In genomic region chr7:44477063-44477830, GRCh38 we compare ENCODE assay signal across 8 cellular contexts. TPM values are rescaled to one million over a fixed set of nuclear protein-coding genes. Genes with fewer than 3 reads are reported as not detected.
DNase-seq lines count a peak whose midpoint lies in the region; ATAC-seq and TF ChIP-seq lines count a peak whose summit lies in the region.

No MANE protein-coding gene starts in this region.

- H3K4me1 ChIP-seq in RWPE2 (ENCODE audit: insufficient read depth, poor library complexity, severe bottlenecking) (peaks cover 24% of the 10 kb centered on the region), tibial artery (peaks cover 0 to 13% (median 5%) of the 10 kb centered on the region in 4 donors)

- intact Hi-C loops in Calu3 (cut with micrococcal nuclease; ENCODE audit: unreplicated experiment), result loop anchor here (1.0 kb wide), 1 partner anchor 236 kb away; no protein-coding TSS in a partner anchor
- intact Hi-C loops in activated T-helper 2 cell treated with anti-CD3 and anti-CD28 coated beads, Interferon-gamma antibody, Interleukin-2, Interleukin-4, amounts not matched to agents 10 μg/mL and 5 μg/mL and 100 μg/mL, durations not matched to agents 14 hours and 24 hours and 36 hours (cut with micrococcal nuclease), result loop anchor here (1.0 to 5.0 kb wide), 2 partner anchors 40 to 236 kb away; no protein-coding TSS in a partner anchor
- intact Hi-C loops in tibial artery (cut with DNase I; ENCODE audit: low total_unique reads), result loop anchor here (5.0 kb wide), 1 partner anchor 235 kb away; no protein-coding TSS in a partner anchor

- no peaks in the 10 kb centered on the region for H3K9me3 ChIP-seq in RWPE2 (ENCODE audit: severe bottlenecking)
- no peaks in the 10 kb centered on the region for H3K9me3 ChIP-seq in tibial artery

- no peak overlapping the region for H3K27ac Mint-ChIP-seq in Calu3 (ENCODE audit: unreplicated experiment)
- no peak overlapping the region for H3K27ac Mint-ChIP-seq in activated T-helper 2 cell treated with anti-CD3 and anti-CD28 coated beads, Interferon-gamma antibody, Interleukin-2, Interleukin-4, amounts not matched to agents 10 μg/mL and 5 μg/mL and 100 μg/mL, durations not matched to agents 14 hours and 24 hours and 36 hours

- no peak overlapping the region for H3K4me3 ChIP-seq in Jurkat, Clone E6-1 (ENCODE audit: low read length)
- H3K4me3 ChIP-seq in RWPE2 (ENCODE audit: severe bottlenecking) (no peak overlapping the region), foreskin fibroblast (ENCODE audit: low read depth in 1 of 2, low read length in 2 of 2) (no peak overlapping the region), tibial artery (no peak overlapping the region)

- H3K4me3 Mint-ChIP-seq in Calu3 (ENCODE audit: low read depth, unreplicated experiment), result no peak overlapping the region
- H3K4me3 Mint-ChIP-seq in activated T-helper 2 cell treated with anti-CD3 and anti-CD28 coated beads, Interferon-gamma antibody, Interleukin-2, Interleukin-4, amounts not matched to agents 10 μg/mL and 5 μg/mL and 100 μg/mL, durations not matched to agents 14 hours and 24 hours and 36 hours (ENCODE audit: low read depth), result no peak overlapping the region

- peaks cover 34% of the 10 kb centered on the region for H3K4me1 Mint-ChIP-seq in Calu3 (ENCODE audit: low read depth, unreplicated experiment)
- peaks cover 12% of the 10 kb centered on the region for H3K4me1 Mint-ChIP-seq in activated T-helper 2 cell treated with anti-CD3 and anti-CD28 coated beads, Interferon-gamma antibody, Interleukin-2, Interleukin-4, amounts not matched to agents 10 μg/mL and 5 μg/mL and 100 μg/mL, durations not matched to agents 14 hours and 24 hours and 36 hours (ENCODE audit: low read depth)

- DNase-seq in Calu3, result peak; percentile 77
- DNase-seq in Jurkat, Clone E6-1 (ENCODE audit: low read depth, low spot score), result peak; percentile 38
- DNase-seq in RWPE2 (ENCODE audit: low spot score), result peak; percentile 68
- DNase-seq in activated T-helper 2 cell treated with anti-CD3 and anti-CD28 coated beads, Interferon-gamma antibody, Interleukin-2, Interleukin-4, amounts not matched to agents 10 μg/mL and 5 μg/mL and 100 μg/mL, durations not matched to agents 14 hours and 24 hours and 36 hours (ENCODE audit: low spot score), result peak; percentile 46
- DNase-seq in foreskin fibroblast, result peak; percentile 84 to 92
- peak in 47 of 56 donors; percentile 9 to 70 (median 37) for DNase-seq in nucleus accumbens (lab: John Stamatoyannopoulos, UW)
- DNase-seq in tibial artery, result peak in 1 of 2 donors; percentile 36

- CTCF ChIA-PET in Calu3 (lab: Charles Lee), result interaction anchor here (0.7 to 1.0 kb wide), 4 partner anchors 13 to 237 kb away, joined by 3 to 7 read pairs (median 6); partner anchors contain the start of gene NUDCD3

- H3K27me3 Mint-ChIP-seq in Calu3 (ENCODE audit: unreplicated experiment), result no peaks in the 10 kb centered on the region
- no peaks in the 10 kb centered on the region for H3K27me3 Mint-ChIP-seq in activated T-helper 2 cell treated with anti-CD3 and anti-CD28 coated beads, Interferon-gamma antibody, Interleukin-2, Interleukin-4, amounts not matched to agents 10 μg/mL and 5 μg/mL and 100 μg/mL, durations not matched to agents 14 hours and 24 hours and 36 hours (ENCODE audit: low read depth)

- BruUV-seq in Calu3 (replicated peaks; lab: Mats Ljungman, UMichigan), result no TSS peak

- no peaks in the 10 kb centered on the region for H3K27me3 ChIP-seq in RWPE2 (ENCODE audit: insufficient read depth, poor library complexity, severe bottlenecking)
- H3K27me3 ChIP-seq in tibial artery, result no peaks in the 10 kb centered on the region

- peaks cover 62% of the 10 kb centered on the region for H3K36me3 Mint-ChIP-seq in Calu3 (ENCODE audit: insufficient read depth, unreplicated experiment)
- peaks cover 81% of the 10 kb centered on the region for H3K36me3 Mint-ChIP-seq in activated T-helper 2 cell treated with anti-CD3 and anti-CD28 coated beads, Interferon-gamma antibody, Interleukin-2, Interleukin-4, amounts not matched to agents 10 μg/mL and 5 μg/mL and 100 μg/mL, durations not matched to agents 14 hours and 24 hours and 36 hours (ENCODE audit: low read depth)

- ATAC-seq in GM21390 (IDR thresholded peaks at IDR 0.05; ENCODE audit: unreplicated experiment) (peak; percentile 78), RWPE2 (ENCODE audit: low read depth) (peak; percentile 70)

- H3K27ac ChIP-seq in RWPE2 (ENCODE audit: poor library complexity, severe bottlenecking) (no peak overlapping the region), tibial artery (no peak overlapping the region)

- H3K9me3 Mint-ChIP-seq in Calu3 (ENCODE audit: low read depth, unreplicated experiment), result no peaks in the 10 kb centered on the region
- H3K9me3 Mint-ChIP-seq in activated T-helper 2 cell treated with anti-CD3 and anti-CD28 coated beads, Interferon-gamma antibody, Interleukin-2, Interleukin-4, amounts not matched to agents 10 μg/mL and 5 μg/mL and 100 μg/mL, durations not matched to agents 14 hours and 24 hours and 36 hours, result peaks cover 4% of the 10 kb centered on the region

- H3K36me3 ChIP-seq in RWPE2 (ENCODE audit: low read depth), result peaks cover 85% of the 10 kb centered on the region
- peaks cover 39 to 69% (median 48%) of the 10 kb centered on the region in 3 donors for H3K36me3 ChIP-seq in tibial artery

- peak; percentile 96 for TF ChIP-seq CTCF in Calu3 (IDR thresholded peaks at IDR 0.05; ENCODE audit: unreplicated experiment)
- peak; percentile 87 for TF ChIP-seq CTCF in RWPE2 (IDR thresholded peaks at IDR 0.05; ENCODE audit: poor library complexity, severe bottlenecking)
- TF ChIP-seq CTCF in foreskin fibroblast (IDR thresholded peaks at IDR 0.05; ENCODE audit: low read depth, low read length), result peak; percentile 99
- peak; percentile 84 to 86 for TF ChIP-seq CTCF in tibial artery (IDR thresholded peaks at IDR 0.05)

RNA-seq across cellular contexts. Expression of gene NUDCD3, which starts 13.2 kb away (rescaled TPM):
- 176 and 202 TPM in 2 replicates for total RNA-seq in Calu3 (2022)
- 42.5 TPM for polyA plus RNA-seq in Jurkat, Clone E6-1 (2012; ENCODE audit: insufficient read depth, insufficient read length)
- total RNA-seq in activated T-helper 2 cell treated with anti-CD3 and anti-CD28 coated beads, Interferon-gamma antibody, Interleukin-2, Interleukin-4, amounts not matched to agents 10 μg/mL and 5 μg/mL and 100 μg/mL, durations not matched to agents 14 hours and 24 hours and 36 hours, result 86.8 and 90.2 TPM in 2 replicates
